Comparison of ENCODE assay signal across 18 cellular contexts in genomic region chr11:33211588-33211987, GRCh38. TPM values are rescaled to one million over a fixed set of nuclear protein-coding genes. Genes with fewer than 3 reads are reported as not detected.
DNase-seq lines count a peak whose midpoint lies in the region; ATAC-seq, FAIRE-seq and TF ChIP-seq lines count a peak whose summit lies in the region.
"Had no signal": no experiment of that assay in that cellular context is flagged by ENCODE, and none has a peak within 500 bp of the region (broad histone marks: within the 10 kb centered on the region; RNA-seq: fewer than 3 reads in every experiment).

No MANE protein-coding gene starts in this region.

- no peak overlapping the region for H3K9ac ChIP-seq in IMR-90 (ENCODE audit: low read depth, low read length)
- H3K9ac ChIP-seq in HepG2 (ENCODE audit: insufficient read depth, low read depth, low read length) = no peak overlapping the region
- H3K9ac ChIP-seq: GM23248 had no signal

- TF ChIP-seq CTCF in IMR-90 (conservative IDR thresholded peaks at IDR 0.05; ENCODE audit: low read depth, low read length) (no peak), HepG2 (CRISPR knock-in tag; IDR thresholded peaks at IDR 0.05) (no peak)

- no peak for TF ChIP-seq RAD21 in IMR-90 (IDR thresholded peaks at IDR 0.05; ENCODE audit: low read length)
- no peak for TF ChIP-seq RAD21 in HepG2 (CRISPR knock-in tag; IDR thresholded peaks at IDR 0.05)

- intact Hi-C loops in IMR-90 (cut with micrococcal nuclease) = no loop called here
- intact Hi-C loops in HepG2 (cut with micrococcal nuclease; ENCODE audit: unreplicated experiment) = loop anchor here (2.0 to 5.0 kb wide), 2 partner anchors 46 to 51 kb away; partner anchors contain the start of genes CSTF3 and HIPK3

- ATAC-seq in IMR-90 (ENCODE audit: low read depth) (no peak), HepG2 (peak; percentile 87), GM21576 (IDR thresholded peaks at IDR 0.05; ENCODE audit: unreplicated experiment) (no peak)
- ATAC-seq: stimulated activated naive CD8-positive, alpha-beta T cell treated with anti-CD3 and anti-CD28 coated beads, Interleukin-15, amount 100 ng/mL, for 72 hours had no signal

- H2BK15ac ChIP-seq in IMR-90 (ENCODE audit: low read depth, low read length) = no peak overlapping the region

- H2AFZ ChIP-seq in IMR-90 (replicated peaks; ENCODE audit: low read length, poor library complexity) = peak overlapping the region; percentile 58
- H2AFZ ChIP-seq in HepG2 (ENCODE audit: low read length) = no peak overlapping the region
- H2AFZ ChIP-seq: GM23248 had no signal

- no peak overlapping the region for H2BK120ac ChIP-seq in IMR-90 (ENCODE audit: low read depth, low read length)

- no peaks in the 10 kb centered on the region for H3K27me3 ChIP-seq in IMR-90 (ENCODE audit: control insufficient read depth, insufficient read depth, low read length)
- no peaks in the 10 kb centered on the region for H3K27me3 ChIP-seq in HepG2 (ENCODE audit: control insufficient read depth in 1 of 2, insufficient read depth in 2 of 2, low read length in 2 of 2)
- H3K27me3 ChIP-seq: uterus had no signal

- CTCF ChIA-PET in IMR-90 (lab: Yijun Ruan, JAX) (no interaction called here), HepG2 (lab: Yijun Ruan, JAX; ENCODE audit: low intra/inter-chr PET ratio, low total read pairs) (no interaction called here)

- no peak overlapping the region for H2BK20ac ChIP-seq in IMR-90 (ENCODE audit: low read depth, low read length)

- no peaks in the 10 kb centered on the region for H3K79me1 ChIP-seq in IMR-90 (ENCODE audit: low read depth in 1 of 2, low read length in 2 of 2)

- H3K56ac ChIP-seq in IMR-90 (ENCODE audit: extremely low read depth, insufficient read depth, low read length) = no peak overlapping the region

- H3K9me1 ChIP-seq in IMR-90 (ENCODE audit: insufficient read depth, low read length) = no peaks in the 10 kb centered on the region; the same call in 1 of the 2 replicates

- in situ Hi-C loops in IMR-90 (cut with MboI; ENCODE audit: low sequenced_read_pairs) (no loop called here), HepG2 (cut with HindIII; ENCODE audit: extremely low pct_ligation_motif_present, low pct_unique_long_range_greater_than_20kb) (no loop called here)

- TF ChIP-seq POLR2A in IMR-90 (IDR thresholded peaks at IDR 0.05; ENCODE audit: low read depth, low read length) (no peak), HepG2 (IDR thresholded peaks at IDR 0.05; ENCODE audit: insufficient read depth in 1 of 2, low read depth in 2 of 2, low read length in 2 of 2) (no peak)

- H3K4me1 ChIP-seq in IMR-90 (ENCODE audit: control insufficient read depth, insufficient read depth, low read length) (peaks cover 4% of the 10 kb centered on the region; the same call in 1 of the 2 replicates), HepG2 (ENCODE audit: insufficient read depth, low read length) (peaks cover 24% of the 10 kb centered on the region)
- H3K4me1 ChIP-seq: uterus had no signal

- H3K4me2 ChIP-seq in IMR-90 (ENCODE audit: low read depth, low read length) (no peak overlapping the region), HepG2 (ENCODE audit: low read depth, low read length) (peak overlapping the region; percentile 56)

- DNase-seq in AML-193 (lab: John Stamatoyannopoulos, UW) = peak; percentile 75 to 80
- no peak for DNase-seq in IMR-90
- DNase-seq in RPMI7951 (ENCODE audit: low read depth) = peak; percentile 1
- peak; percentile 89 for DNase-seq in HepG2 (ENCODE audit: low spot score)
- no peak for DNase-seq in GM19238 (ENCODE audit: insufficient read length, low spot score)
- no peak for DNase-seq in NCI-H774 (lab: John Stamatoyannopoulos, UW)
- DNase-seq in SHP77 (lab: John Stamatoyannopoulos, UW) = no peak
- DNase-seq: activated CD4-positive, alpha-beta T cell treated with anti-CD3 and anti-CD28 coated beads, Interleukin-2, amount 10 ng/mL, durations not matched to agents 24 days and 14 days; activated naive CD4-positive, alpha-beta T cell treated with Interleukin-2 at 50 U/mL for 16 hours; aorta; GM23248; NCI-H1092; NCI-H226; nucleus accumbens; stimulated activated naive CD8-positive, alpha-beta T cell treated with anti-CD3 and anti-CD28 coated beads, Interleukin-15, amount 100 ng/mL, for 72 hours; uterus had no signal

- FAIRE-seq in HepG2 (lab: Jason Lieb, UNC) = peak; percentile 73

- 70% methylated on average over 3 of the region's 5 CpGs; no CpG with 5 or more reads in 1 of the 2 experiments for WGBS in IMR-90 (ENCODE audit: extremely low coverage in 2 of 2, insufficient read length in 1 of 2), 2 experiments
- WGBS in HepG2 (ENCODE audit: low lambda C conversion rate) = 2% methylated on average over 5 of the region's 5 CpGs

- no peak overlapping the region for H2AK9ac ChIP-seq in IMR-90 (replicated peaks; ENCODE audit: low read depth, low read length, poor library complexity)

- no peak overlapping the region for H4K91ac ChIP-seq in IMR-90 (ENCODE audit: insufficient read depth, low read depth, low read length)

- POLR2A ChIA-PET in IMR-90 (lab: Charles Lee; ENCODE audit: unreplicated experiment) = no interaction called here
- POLR2A ChIA-PET in HepG2 (lab: Yijun Ruan, JAX) = no interaction called here

- H3K4me3 ChIP-seq in IMR-90 (ENCODE audit: insufficient read depth, low read depth, low read length) (no peak overlapping the region), HepG2 (replicated peaks in 1 of 3; ENCODE audit: insufficient read depth in 1 of 3, low read depth in 2 of 3, low read length in 3 of 3) (no peak overlapping the region)
- H3K4me3 ChIP-seq: GM23248, SK-N-MC, uterus had no signal

- H4K5ac ChIP-seq in IMR-90 (ENCODE audit: low read depth, low read length) = no peak overlapping the region

- no peak overlapping the region for H3K14ac ChIP-seq in IMR-90 (replicated peaks; ENCODE audit: low read depth, low read length)

- H3K27ac ChIP-seq in IMR-90 (ENCODE audit: insufficient read depth, low read length) (no peak overlapping the region), HepG2 (ENCODE audit: extremely low read length, insufficient read depth, low read length) (no peak overlapping the region)
- H3K27ac ChIP-seq: GM23248, SK-N-MC, uterus had no signal

- H3K36me3 ChIP-seq in IMR-90 (ENCODE audit: control insufficient read depth, insufficient read depth, low read length) = no peaks in the 10 kb centered on the region
- no peaks in the 10 kb centered on the region for H3K36me3 ChIP-seq in HepG2 (replicated peaks in 1 of 2; ENCODE audit: control insufficient read depth in 1 of 2, insufficient read depth in 2 of 2, low read length in 2 of 2)
- H3K36me3 ChIP-seq: uterus had no signal

- H3K4ac ChIP-seq in IMR-90 (ENCODE audit: low read depth, low read length) = no peak overlapping the region

- no peak overlapping the region for H3K18ac ChIP-seq in IMR-90 (ENCODE audit: low read depth, low read length)

- dilution Hi-C loops in IMR-90 (cut with HindIII; ENCODE audit: low sequenced_read_pairs, unreplicated experiment) = no loop called here

- H4K8ac ChIP-seq in IMR-90 (ENCODE audit: low read depth in 2 of 2, low read length in 2 of 2) = no peak overlapping the region

- no TSS peak for BruUV-seq in IMR-90 (replicated peaks; lab: Mats Ljungman, UMichigan)
- BruUV-seq in HepG2 (replicated peaks; lab: Mats Ljungman, UMichigan) = no TSS peak

- no peak overlapping the region for H2BK5ac ChIP-seq in IMR-90 (ENCODE audit: low read depth, low read length, poor library complexity, severe bottlenecking)

- no peak overlapping the region for H3K23ac ChIP-seq in IMR-90 (ENCODE audit: low read depth, low read length)

- H3K79me2 ChIP-seq in HepG2 (ENCODE audit: insufficient read depth, low read length) = no peaks in the 10 kb centered on the region

- H2AK5ac ChIP-seq in IMR-90 (ENCODE audit: low read depth, low read length) = no peak overlapping the region

- H3K9me3 ChIP-seq in IMR-90 (ENCODE audit: control insufficient read depth, insufficient read depth, low read length) (no peaks in the 10 kb centered on the region), HepG2 (ENCODE audit: low read length) (no peaks in the 10 kb centered on the region)
- H3K9me3 ChIP-seq: uterus had no signal

- TF ChIP-seq EP300 in HepG2 (IDR thresholded peaks at IDR 0.05; ENCODE audit: low read depth in 2 of 2, low read length in 2 of 2) = peak; percentile 45 to 54; a peak in 2 of 4 replicates
- no peak for TF ChIP-seq EP300 in HepG2 (CRISPR knock-in tag; IDR thresholded peaks at IDR 0.05; ENCODE audit: borderline replicate concordance)

- no peaks in the 10 kb centered on the region for H4K20me1 ChIP-seq in IMR-90 (ENCODE audit: insufficient read depth, low read length)
- H4K20me1 ChIP-seq in HepG2 (ENCODE audit: insufficient read depth, low read length) = no peaks in the 10 kb centered on the region

RNA-seq across cellular contexts. Expression of gene HIPK3, which starts 45.6 kb away (rescaled TPM):
- 100.0 and 103 TPM in 2 replicates for total RNA-seq in IMR-90 (2012; rRNA removed)
- 7.7 and 8.3 TPM in 2 replicates for polyA plus RNA-seq in IMR-90 (2012; rRNA removed)
- 2.7 and 3.2 TPM in 2 replicates for polyA plus RNA-seq in IMR-90 (2012; cell fraction: cytosol; rRNA removed)
- polyA plus RNA-seq in IMR-90 (2012; cell fraction: nucleus; rRNA removed; ENCODE audit: low replicate concordance) = 7.9 and 32.8 TPM in 2 replicates
- total RNA-seq in RPMI7951 (2014; rRNA removed; shearing (Covaris generic)) = 30.5 and 32.0 TPM in 2 replicates
- total RNA-seq in HepG2 (2016; rRNA removed; fragmentation: Illumina TruSeq; extraction: Trizol) = 39.8 and 44.3 TPM in 2 replicates
- 246 and 276 TPM in 2 replicates for total RNA-seq in HepG2 (2016; cell fraction: cytosol; rRNA removed; fragmentation: Illumina TruSeq; extraction: Trizol; ENCODE audit: low read depth)
- total RNA-seq in HepG2 (2016; cell fraction: insoluble cytoplasmic fraction; rRNA removed; fragmentation: Illumina TruSeq; extraction: Trizol) = 37.6 and 42.6 TPM in 2 replicates
- total RNA-seq in HepG2 (2016; cell fraction: membrane; rRNA removed; fragmentation: Illumina TruSeq; extraction: Trizol) = 125 and 146 TPM in 2 replicates
- 22.4 and 25.3 TPM in 2 replicates for total RNA-seq in HepG2 (2016; cell fraction: nucleus; rRNA removed; fragmentation: Illumina TruSeq; extraction: Trizol)
- 18.2 and 20.5 TPM in 2 replicates for polyA plus RNA-seq in HepG2 (2011; rRNA removed)
- 9.4 and 14.2 TPM in 2 replicates for polyA plus RNA-seq in HepG2 (2011; cell fraction: cytosol; rRNA removed)
- 12.6 TPM in 2 replicates for polyA plus RNA-seq in HepG2 (2011; cell fraction: nucleus; rRNA removed)
- polyA plus RNA-seq in HepG2 (2012) = 14.7 and 16.7 TPM in 2 replicates
- polyA plus RNA-seq in HepG2 (2016; cell fraction: cytosol; fragmentation: Illumina TruSeq; extraction: Trizol; ENCODE audit: low read depth) = 0.45 and 0.57 TPM in 2 replicates
- 20.1 and 22.2 TPM in 2 replicates for polyA plus RNA-seq in HepG2 (2016; cell fraction: insoluble cytoplasmic fraction; fragmentation: Illumina TruSeq; extraction: Trizol; ENCODE audit: low read depth)
- 3.7 and 4.1 TPM in 2 replicates for polyA plus RNA-seq in HepG2 (2016; cell fraction: membrane; fragmentation: Illumina TruSeq; extraction: Trizol; ENCODE audit: low read depth)
- 19.0 and 19.1 TPM in 2 replicates for polyA plus RNA-seq in HepG2 (2016; cell fraction: nucleus; fragmentation: Illumina TruSeq; extraction: Trizol; ENCODE audit: insufficient read depth, low read depth)
- polyA minus RNA-seq in HepG2 (2011; rRNA and poly(A)+ RNA removed; ENCODE audit: low replicate concordance) = 44.7 and 93.7 TPM in 2 replicates
- polyA minus RNA-seq in HepG2 (2011; cell fraction: cytosol; rRNA and poly(A)+ RNA removed) = 51.6 and 72.1 TPM in 2 replicates
- 40.9 and 51.1 TPM in 2 replicates for polyA minus RNA-seq in HepG2 (2011; cell fraction: nucleus; rRNA and poly(A)+ RNA removed)

RNA-seq across cellular contexts. Expression of gene CSTF3, which starts 50.3 kb away (rescaled TPM):
- 14.5 and 31.4 TPM in 2 replicates for total RNA-seq in IMR-90 (2012; rRNA removed)
- 18.0 and 23.4 TPM in 2 replicates for polyA plus RNA-seq in IMR-90 (2012; rRNA removed)
- polyA plus RNA-seq in IMR-90 (2012; cell fraction: cytosol; rRNA removed) = 3.8 and 8.9 TPM in 2 replicates
- 5.1 and 40.1 TPM in 2 replicates for polyA plus RNA-seq in IMR-90 (2012; cell fraction: nucleus; rRNA removed; ENCODE audit: low replicate concordance)
- 19.6 and 27.5 TPM in 2 replicates for total RNA-seq in RPMI7951 (2014; rRNA removed; shearing (Covaris generic))
- 43.6 and 53.0 TPM in 2 replicates for total RNA-seq in HepG2 (2016; rRNA removed; fragmentation: Illumina TruSeq; extraction: Trizol)
- total RNA-seq in HepG2 (2016; cell fraction: cytosol; rRNA removed; fragmentation: Illumina TruSeq; extraction: Trizol; ENCODE audit: low read depth) = 7.4 and 8.8 TPM in 2 replicates
- total RNA-seq in HepG2 (2016; cell fraction: insoluble cytoplasmic fraction; rRNA removed; fragmentation: Illumina TruSeq; extraction: Trizol) = 43.7 and 51.2 TPM in 2 replicates
- total RNA-seq in HepG2 (2016; cell fraction: membrane; rRNA removed; fragmentation: Illumina TruSeq; extraction: Trizol) = 10.1 and 11.1 TPM in 2 replicates
- total RNA-seq in HepG2 (2016; cell fraction: nucleus; rRNA removed; fragmentation: Illumina TruSeq; extraction: Trizol) = 71.1 and 72.8 TPM in 2 replicates
- polyA plus RNA-seq in HepG2 (2011; rRNA removed) = 16.8 and 21.5 TPM in 2 replicates
- polyA plus RNA-seq in HepG2 (2011; cell fraction: cytosol; rRNA removed) = 8.6 and 13.6 TPM in 2 replicates
- polyA plus RNA-seq in HepG2 (2011; cell fraction: nucleus; rRNA removed) = 17.7 and 23.0 TPM in 2 replicates
- polyA plus RNA-seq in HepG2 (2012) = 27.3 and 36.2 TPM in 2 replicates
- polyA plus RNA-seq in HepG2 (2016; cell fraction: cytosol; fragmentation: Illumina TruSeq; extraction: Trizol; ENCODE audit: low read depth) = 3.0 and 3.5 TPM in 2 replicates
- 49.9 and 56.7 TPM in 2 replicates for polyA plus RNA-seq in HepG2 (2016; cell fraction: insoluble cytoplasmic fraction; fragmentation: Illumina TruSeq; extraction: Trizol; ENCODE audit: low read depth)
- polyA plus RNA-seq in HepG2 (2016; cell fraction: membrane; fragmentation: Illumina TruSeq; extraction: Trizol; ENCODE audit: low read depth) = 6.4 and 6.9 TPM in 2 replicates
- polyA plus RNA-seq in HepG2 (2016; cell fraction: nucleus; fragmentation: Illumina TruSeq; extraction: Trizol; ENCODE audit: insufficient read depth, low read depth) = 52.1 and 58.8 TPM in 2 replicates
- polyA minus RNA-seq in HepG2 (2011; rRNA and poly(A)+ RNA removed; ENCODE audit: low replicate concordance) = 33.2 and 45.3 TPM in 2 replicates
- 12.4 and 13.6 TPM in 2 replicates for polyA minus RNA-seq in HepG2 (2011; cell fraction: cytosol; rRNA and poly(A)+ RNA removed)
- polyA minus RNA-seq in HepG2 (2011; cell fraction: nucleus; rRNA and poly(A)+ RNA removed) = 158 and 171 TPM in 2 replicates

Comparison
In these comparisons a context has a peak if more than half of its experiments do, and no peak if none do; other contexts are left out.
1. DNase-seq: peak in AML-193 (2 of 2), RPMI7951 (single experiment) and HepG2 (single experiment); none in IMR-90 (single experiment), GM19238 (single experiment), NCI-H774 (single experiment) and SHP77 (0 of 2).